In genomic region chr16:81487301-81487720, GRCh38 we compare ENCODE assay signal across 18 cellular contexts. TPM values are rescaled to one million over a fixed set of nuclear protein-coding genes. Genes with fewer than 3 reads are reported as not detected.
A peak's percentile ranks its signal among the peaks of the same experiment; 100 is the strongest.
DNase-seq lines count a peak whose midpoint lies in the region; ATAC-seq, FAIRE-seq and TF ChIP-seq lines count a peak whose summit lies in the region.
"Had no signal": no experiment of that assay in that cellular context is flagged by ENCODE, and none has a peak within 500 bp of the region (broad histone marks: within the 10 kb centered on the region; RNA-seq: fewer than 3 reads in every experiment).

No MANE protein-coding gene starts in this region.

- H3K4me1 Mint-ChIP-seq in astrocyte (ENCODE audit: low read depth, unreplicated experiment), result peaks cover 17% of the 10 kb centered on the region
- peaks cover 72 to 89% of the 10 kb centered on the region in 2 donors for H3K4me1 Mint-ChIP-seq in immature natural killer cell

- H3K79me2 ChIP-seq in astrocyte (ENCODE audit: insufficient read depth, low read length), result peaks cover 85% of the 10 kb centered on the region

- FAIRE-seq in astrocyte (lab: Jason Lieb, UNC), result no peak
- FAIRE-seq: frontal cortex had no signal

- H3K27ac Mint-ChIP-seq in astrocyte (ENCODE audit: unreplicated experiment) (no peak overlapping the region), immature natural killer cell (peak overlapping the region; percentile 41 to 73 (median 56))
- H3K27ac Mint-ChIP-seq: activated CD4-positive, alpha-beta T cell treated with anti-CD3 and anti-CD28 coated beads, Interleukin-2, amount 10 ng/mL, durations not matched to agents 7 days and 5 days had no signal

- H3K27me3 ChIP-seq in MG63 (no peaks in the 10 kb centered on the region), astrocyte (ENCODE audit: insufficient read depth, low read length) (no peaks in the 10 kb centered on the region), spleen (replicated peaks in 1 of 7) (no peaks in the 10 kb centered on the region)
- H3K27me3 ChIP-seq: BE2C, thyroid gland had no signal

- H3K27ac ChIP-seq in astrocyte (ENCODE audit: low read depth, low read length) (peak overlapping the region; percentile 43), spleen (peak overlapping the region in 7 of 8 donors; percentile 22 to 90 (median 59))
- H3K27ac ChIP-seq: thyroid gland had no signal

- H3K27me3 Mint-ChIP-seq in astrocyte (ENCODE audit: low read depth, unreplicated experiment) (no peaks in the 10 kb centered on the region), immature natural killer cell (ENCODE audit: low read depth in 3 of 3) (peaks cover 2 to 19% (median 3%) of the 10 kb centered on the region in 3 donors)
- H3K27me3 Mint-ChIP-seq: activated CD4-positive, alpha-beta T cell treated with anti-CD3 and anti-CD28 coated beads, Interleukin-2, amount 10 ng/mL, durations not matched to agents 7 days and 5 days had no signal

- H3K36me3 Mint-ChIP-seq in astrocyte (ENCODE audit: low read depth, unreplicated experiment), result peaks cover 15% of the 10 kb centered on the region
- no peaks in the 10 kb centered on the region for H3K36me3 Mint-ChIP-seq in immature natural killer cell

- 81 to 90% (median 85%) methylated on average over 10 to 14 of the region's 14 CpGs for WGBS in spleen, 5 donors

- H3K4me1 ChIP-seq in astrocyte (ENCODE audit: insufficient read depth, low read length) (peaks cover 32% of the 10 kb centered on the region), spleen (peaks cover 38 to 100% (median 90%) of the 10 kb centered on the region in 6 donors)
- H3K4me1 ChIP-seq: BE2C had no signal

- no peaks in the 10 kb centered on the region for H3K9me3 ChIP-seq in MG63
- no peaks in the 10 kb centered on the region for H3K9me3 ChIP-seq in astrocyte (ENCODE audit: insufficient read depth, low read depth, low read length)
- H3K9me3 ChIP-seq in spleen, result no peaks in the 10 kb centered on the region
- H3K9me3 ChIP-seq: BE2C, thyroid gland had no signal

- H3K4me3 ChIP-seq in MG63 (no peak overlapping the region), astrocyte (ENCODE audit: insufficient read depth, low read depth, low read length) (no peak overlapping the region), spleen (no peak overlapping the region)
- H3K4me3 ChIP-seq: thyroid gland had no signal

- H3K4me3 Mint-ChIP-seq in astrocyte (ENCODE audit: unreplicated experiment) (no peak overlapping the region), immature natural killer cell (peak overlapping the region in 4 of 5 donors; percentile 40 to 65 (median 52))
- H3K4me3 Mint-ChIP-seq: activated CD4-positive, alpha-beta T cell treated with anti-CD3 and anti-CD28 coated beads, Interleukin-2, amount 10 ng/mL, durations not matched to agents 7 days and 5 days had no signal

- no peaks in the 10 kb centered on the region for H3K9me3 Mint-ChIP-seq in astrocyte (ENCODE audit: unreplicated experiment)
- no peaks in the 10 kb centered on the region for H3K9me3 Mint-ChIP-seq in immature natural killer cell
- H3K9me3 Mint-ChIP-seq: activated CD4-positive, alpha-beta T cell treated with anti-CD3 and anti-CD28 coated beads, Interleukin-2, amount 10 ng/mL, durations not matched to agents 7 days and 5 days had no signal

- no peak overlapping the region for H3K9ac ChIP-seq in astrocyte (ENCODE audit: low read length)

- TF ChIP-seq POLR2A in spleen (IDR thresholded peaks at IDR 0.05), result no peak

- ATAC-seq in left colon, result no peak
- ATAC-seq: PC-3 had no signal

- no peak overlapping the region for H2AFZ ChIP-seq in astrocyte (ENCODE audit: low read depth, low read length)

- TF ChIP-seq CTCF in astrocyte (IDR thresholded peaks at IDR 0.05; ENCODE audit: insufficient read depth, low read depth, low read length) (no peak), spleen (IDR thresholded peaks at IDR 0.05 in 8 of 11, conservative IDR thresholded peaks at IDR 0.05 in 3 of 11) (no peak)

- DNase-seq in MG63 (peak; percentile 75), astrocyte (ENCODE audit: low read depth) (peak; percentile 68), immature natural killer cell (peak in 2 of 3 donors; percentile 48 to 49), spleen (no peak), OCI-M1 (lab: John Stamatoyannopoulos, UW) (no peak), HCEC 1CT (no peak), NCI-H1436 (lab: John Stamatoyannopoulos, UW) (no peak), left colon (no peak)
- DNase-seq: activated CD4-positive, alpha-beta T cell treated with anti-CD3 and anti-CD28 coated beads, Interleukin-2, amount 10 ng/mL, durations not matched to agents 7 days and 5 days; activated T-cell treated with anti-CD3 and anti-CD28 coated beads, Interleukin-2, amount 50 U/mL, for 48 hours; BE2C; NCI-H1048; NCI-H2171; NCI-H748 treated with DMSO at 0.1 percent for 48 hours; PC-3; T1000 had no signal

- H3K36me3 ChIP-seq in MG63 (no peaks in the 10 kb centered on the region), astrocyte (ENCODE audit: insufficient read depth, low read length) (no peaks in the 10 kb centered on the region), spleen (peaks cover 0 to 13% (median 0%) of the 10 kb centered on the region in 6 donors)
- H3K36me3 ChIP-seq: BE2C, thyroid gland had no signal

- intact Hi-C loops in spleen (cut with DNase I; ENCODE audit: low total_unique reads), result no loop called here
- intact Hi-C loops in left colon (cut with DNase I, micrococcal nuclease), result no loop called here

- H3K4me2 ChIP-seq in astrocyte (ENCODE audit: low read length), result peak overlapping the region; percentile 29

- peaks cover 96% of the 10 kb centered on the region for H4K20me1 ChIP-seq in astrocyte (ENCODE audit: insufficient read depth, low read length)

RNA-seq across cellular contexts. Expression of gene CMIP, which starts 42.7 kb away (rescaled TPM):
- total RNA-seq in MG63 (2014; rRNA removed; shearing (Covaris generic); ENCODE audit: low replicate concordance), result 1.4 and 1.8 TPM in 2 replicates
- total RNA-seq in astrocyte, result 64.5 and 71.5 TPM in 2 replicates
- 1 to 10 TPM in 1 of 3 donors, under 1 TPM in 1, not detected in 1; 0.53 to 1.7 TPM for polyA plus RNA-seq in immature natural killer cell
- 100 to 1,000 TPM in 1 of 7 donors, 10 to 100 TPM in 6; 49.9 to 107 (median 67.1) TPM for total RNA-seq in spleen
- polyA plus RNA-seq in spleen, result 10 to 100 TPM in 1 of 3 donors, 1 to 10 TPM in 2; 6.0 to 11.8 (median 6.2) TPM
- 10 to 100 TPM; 81.8 to 84.5 TPM for total RNA-seq in left colon

Comparison
In these comparisons a context has a peak if more than half of its experiments do, and no peak if none do; other contexts are left out.
1. DNase-seq: peak in MG63 (single experiment), astrocyte (single experiment) and immature natural killer cell (2 of 3); none in spleen (single experiment), OCI-M1 (single experiment), HCEC 1CT (single experiment), NCI-H1436 (single experiment) and left colon (0 of 2).
2. RNA of gene CMIP, which starts 42.7 kb away (total RNA-seq): 81.8 to 84.5 TPM in left colon, 64.5 to 71.5 TPM in astrocyte and 49.9 to 107 TPM in spleen; 1.4 to 1.8 TPM in MG63; every median in the first group is over 10 times any median in the second.